Comparison of ENCODE assay signal across 20 cellular contexts in genomic region chr18:78789850-78790249, GRCh38.
"Had no signal": no experiment of that assay in that cellular context is flagged by ENCODE, and none has a peak within 500 bp of the region (broad histone marks: within the 10 kb centered on the region; RNA-seq: fewer than 3 reads in every experiment).

No MANE protein-coding gene starts in this region.

- ATAC-seq: effector memory CD8-positive, alpha-beta T cell; left colon; natural killer cell; sciatic nerve; stimulated activated naive B cell treated with anti-CD40 and anti-IgM and Interleukin-4, amounts not matched to agents 10 μg/mL and 1 μg/mL and 100 μg/mL, for 72 hours had no signal

- H3K4me3 Mint-ChIP-seq: effector memory CD8-positive, alpha-beta T cell; immature natural killer cell; memory B cell; natural killer cell; stimulated activated naive B cell treated with anti-CD40 and anti-IgM and Interleukin-4, amounts not matched to agents 10 μg/mL and 1 μg/mL and 100 μg/mL, for 72 hours; stimulated activated naive CD8-positive, alpha-beta T cell treated with anti-CD3 and anti-CD28 coated beads, Interleukin-15, Interleukin-2, amounts not matched to agents 100 ng/mL and 50 ng/mL, for 24 hours had no signal

- H3K36me3 ChIP-seq: left ventricle myocardium inferior, prostate gland, right atrium auricular region, transverse colon, vagina had no signal

- H3K27me3 Mint-ChIP-seq: stimulated activated naive CD8-positive, alpha-beta T cell treated with anti-CD3 and anti-CD28 coated beads, Interleukin-15, Interleukin-2, amounts not matched to agents 100 ng/mL and 50 ng/mL, for 24 hours had no signal

- H3K4me1 ChIP-seq: left ventricle myocardium inferior, parathyroid adenoma, prostate gland, right atrium auricular region, transverse colon, vagina had no signal

- DNase-seq: cortex of kidney; effector memory CD8-positive, alpha-beta T cell; hypothalamus; immature natural killer cell; islet precursor cell; kidney glomerular epithelial cell; left colon; left ventricle myocardium inferior; natural killer cell; stimulated activated CD4-positive, alpha-beta T cell treated with anti-CD3 and anti-CD28 coated beads, Interleukin-2, amount 100 ng/mL, for 48 hours; stimulated activated naive B cell treated with anti-CD40 and anti-IgM and Interleukin-4, amounts not matched to agents 10 μg/mL and 1 μg/mL and 100 μg/mL, for 72 hours; transverse colon had no signal

- H3K36me3 Mint-ChIP-seq: immature natural killer cell; memory B cell; natural killer cell; stimulated activated naive B cell treated with anti-CD40 and anti-IgM and Interleukin-4, amounts not matched to agents 10 μg/mL and 1 μg/mL and 100 μg/mL, for 72 hours had no signal

- H3K27ac ChIP-seq: left ventricle myocardium inferior, parathyroid adenoma, prostate gland, right atrium auricular region, transverse colon, vagina had no signal

- H3K27ac Mint-ChIP-seq: effector memory CD8-positive, alpha-beta T cell; immature natural killer cell; memory B cell; natural killer cell; stimulated activated naive B cell treated with anti-CD40 and anti-IgM and Interleukin-4, amounts not matched to agents 10 μg/mL and 1 μg/mL and 100 μg/mL, for 72 hours; stimulated activated naive CD8-positive, alpha-beta T cell treated with anti-CD3 and anti-CD28 coated beads, Interleukin-15, Interleukin-2, amounts not matched to agents 100 ng/mL and 50 ng/mL, for 24 hours had no signal

- H3K4me3 ChIP-seq: left ventricle myocardium inferior, lung, prostate gland, right atrium auricular region, transverse colon, vagina had no signal

- H3K9me3 ChIP-seq: left ventricle myocardium inferior, prostate gland, right atrium auricular region, transverse colon, vagina had no signal

- H3K9me3 Mint-ChIP-seq: effector memory CD8-positive, alpha-beta T cell; immature natural killer cell; memory B cell; natural killer cell; stimulated activated naive B cell treated with anti-CD40 and anti-IgM and Interleukin-4, amounts not matched to agents 10 μg/mL and 1 μg/mL and 100 μg/mL, for 72 hours; stimulated activated naive CD8-positive, alpha-beta T cell treated with anti-CD3 and anti-CD28 coated beads, Interleukin-15, Interleukin-2, amounts not matched to agents 100 ng/mL and 50 ng/mL, for 24 hours had no signal

- H3K27me3 ChIP-seq: right atrium auricular region, transverse colon, vagina had no signal

- H3K4me1 Mint-ChIP-seq: immature natural killer cell; memory B cell; natural killer cell; stimulated activated naive B cell treated with anti-CD40 and anti-IgM and Interleukin-4, amounts not matched to agents 10 μg/mL and 1 μg/mL and 100 μg/mL, for 72 hours had no signal
